Comparison of ENCODE assay signal across 14 cellular contexts in the genomic region with DNA sequence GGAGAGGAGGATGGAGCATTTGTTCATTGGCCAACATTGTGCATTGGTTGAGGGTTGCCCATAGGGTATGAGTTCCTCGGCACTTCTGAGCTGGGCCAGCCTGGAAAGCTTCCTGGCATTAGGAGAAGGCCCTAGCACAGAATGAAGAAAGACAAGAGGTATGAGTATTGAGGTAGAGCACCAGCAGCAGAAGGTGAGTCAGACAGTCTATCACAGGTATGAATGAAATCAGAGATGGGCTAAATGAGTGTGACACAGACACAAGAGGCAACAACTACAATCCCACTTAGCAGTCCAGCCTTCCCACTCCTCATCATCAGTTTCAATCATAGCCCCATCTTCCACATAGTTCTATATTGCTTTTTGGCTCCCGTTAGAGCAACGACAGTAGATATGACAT. TPM values are rescaled to one million over a fixed set of nuclear protein-coding genes. Genes with fewer than 3 reads are reported as not detected.
DNase-seq lines count a peak whose midpoint lies in the region; ATAC-seq and TF ChIP-seq lines count a peak whose summit lies in the region.
"Had no signal": no experiment of that assay in that cellular context is flagged by ENCODE, and none has a peak within 500 bp of the region (broad histone marks: within the 10 kb centered on the region; RNA-seq: fewer than 3 reads in every experiment).

No MANE protein-coding gene starts in this region.

- H3K36me3 Mint-ChIP-seq in activated naive CD8-positive, alpha-beta T cell treated with anti-CD3 and anti-CD28 coated beads, Interleukin-2, amount 10 ng/mL, durations not matched to agents 7 days and 5 days = peaks cover 8% of the 10 kb centered on the region
- H3K36me3 Mint-ChIP-seq in activated naive CD8-positive, alpha-beta T cell treated with anti-CD3 and anti-CD28 coated beads, Interleukin-2, amount 50 U/mL, for 24 hours (ENCODE audit: low read depth) = no peaks in the 10 kb centered on the region
- no peaks in the 10 kb centered on the region for H3K36me3 Mint-ChIP-seq in T-helper 17 cell (ENCODE audit: low read depth)
- no peaks in the 10 kb centered on the region for H3K36me3 Mint-ChIP-seq in osteocyte (ENCODE audit: unreplicated experiment)
- H3K36me3 Mint-ChIP-seq: CD4-positive, CD25-positive, alpha-beta regulatory T cell had no signal

- no peaks in the 10 kb centered on the region for H3K27me3 ChIP-seq in sigmoid colon
- H3K27me3 ChIP-seq: BLaER1 treated with 17β-estradiol and CSF1 and Interleukin-3, amounts not matched to agents 10 nM and 100 nM had no signal

- TF ChIP-seq POLR2A in sigmoid colon (IDR thresholded peaks at IDR 0.05) = no peak

- peaks cover 4% of the 10 kb centered on the region for H3K9me3 Mint-ChIP-seq in activated naive CD8-positive, alpha-beta T cell treated with anti-CD3 and anti-CD28 coated beads, Interleukin-2, amount 10 ng/mL, durations not matched to agents 7 days and 5 days
- H3K9me3 Mint-ChIP-seq in activated naive CD8-positive, alpha-beta T cell treated with anti-CD3 and anti-CD28 coated beads, Interleukin-2, amount 50 U/mL, for 24 hours = no peaks in the 10 kb centered on the region
- H3K9me3 Mint-ChIP-seq in osteocyte (ENCODE audit: unreplicated experiment) = no peaks in the 10 kb centered on the region
- H3K9me3 Mint-ChIP-seq: CD4-positive, CD25-positive, alpha-beta regulatory T cell had no signal

- DNase-seq in activated naive CD8-positive, alpha-beta T cell treated with anti-CD3 and anti-CD28 coated beads, Interleukin-2, amount 10 ng/mL, durations not matched to agents 7 days and 5 days = no peak
- DNase-seq in activated naive CD8-positive, alpha-beta T cell treated with anti-CD3 and anti-CD28 coated beads, Interleukin-2, amount 50 U/mL, for 24 hours = no peak
- DNase-seq in T-helper 17 cell = no peak
- peak; percentile 57 for DNase-seq in epithelial cell of esophagus (ENCODE audit: low read depth)
- DNase-seq in sigmoid colon = peak; percentile 19
- DNase-seq in osteocyte (ENCODE audit: extremely low spot score, unreplicated experiment) = no peak
- DNase-seq: ACHN; CD4-positive, CD25-positive, alpha-beta regulatory T cell; DMS53; GF-D8 had no signal

- H3K4me3 Mint-ChIP-seq in activated naive CD8-positive, alpha-beta T cell treated with anti-CD3 and anti-CD28 coated beads, Interleukin-2, amount 10 ng/mL, durations not matched to agents 7 days and 5 days = no peak overlapping the region
- no peak overlapping the region for H3K4me3 Mint-ChIP-seq in activated naive CD8-positive, alpha-beta T cell treated with anti-CD3 and anti-CD28 coated beads, Interleukin-2, amount 50 U/mL, for 24 hours
- H3K4me3 Mint-ChIP-seq in T-helper 17 cell = no peak overlapping the region
- no peak overlapping the region for H3K4me3 Mint-ChIP-seq in osteocyte (ENCODE audit: unreplicated experiment)

- no peak for TF ChIP-seq CTCF in epithelial cell of esophagus (IDR thresholded peaks at IDR 0.05; ENCODE audit: insufficient read depth, low read depth, low read length, missing control alignments)
- TF ChIP-seq CTCF in sigmoid colon (IDR thresholded peaks at IDR 0.05) = no peak
- TF ChIP-seq CTCF in osteocyte (IDR thresholded peaks at IDR 0.05) = no peak

- ATAC-seq in activated naive CD8-positive, alpha-beta T cell treated with anti-CD3 and anti-CD28 coated beads, Interleukin-2, amount 10 ng/mL, durations not matched to agents 7 days and 5 days (ENCODE audit: low read depth) = no peak
- no peak for ATAC-seq in activated naive CD8-positive, alpha-beta T cell treated with anti-CD3 and anti-CD28 coated beads, Interleukin-2, amount 50 U/mL, for 24 hours
- ATAC-seq in T-helper 17 cell (no peak), GM18867 (IDR thresholded peaks at IDR 0.05; ENCODE audit: unreplicated experiment) (no peak), HG02610 (IDR thresholded peaks at IDR 0.05; ENCODE audit: unreplicated experiment) (no peak)
- ATAC-seq: HCT116 had no signal

- H3K27ac ChIP-seq in sigmoid colon = no peak overlapping the region
- H3K27ac ChIP-seq: BLaER1 treated with 17β-estradiol and CSF1 and Interleukin-3, amounts not matched to agents 10 nM and 100 nM had no signal

- H3K36me3 ChIP-seq in sigmoid colon = no peaks in the 10 kb centered on the region
- H3K36me3 ChIP-seq: BLaER1 treated with 17β-estradiol and CSF1 and Interleukin-3, amounts not matched to agents 10 nM and 100 nM had no signal

- H3K27ac Mint-ChIP-seq in activated naive CD8-positive, alpha-beta T cell treated with anti-CD3 and anti-CD28 coated beads, Interleukin-2, amount 10 ng/mL, durations not matched to agents 7 days and 5 days = peak overlapping the region; percentile 27
- H3K27ac Mint-ChIP-seq in activated naive CD8-positive, alpha-beta T cell treated with anti-CD3 and anti-CD28 coated beads, Interleukin-2, amount 50 U/mL, for 24 hours = no peak overlapping the region
- peak overlapping the region; percentile 59 for H3K27ac Mint-ChIP-seq in T-helper 17 cell
- no peak overlapping the region for H3K27ac Mint-ChIP-seq in osteocyte (ENCODE audit: unreplicated experiment)

- peaks cover 2% of the 10 kb centered on the region for H3K27me3 Mint-ChIP-seq in activated naive CD8-positive, alpha-beta T cell treated with anti-CD3 and anti-CD28 coated beads, Interleukin-2, amount 10 ng/mL, durations not matched to agents 7 days and 5 days
- no peaks in the 10 kb centered on the region for H3K27me3 Mint-ChIP-seq in activated naive CD8-positive, alpha-beta T cell treated with anti-CD3 and anti-CD28 coated beads, Interleukin-2, amount 50 U/mL, for 24 hours
- no peaks in the 10 kb centered on the region for H3K27me3 Mint-ChIP-seq in T-helper 17 cell
- H3K27me3 Mint-ChIP-seq in osteocyte (ENCODE audit: unreplicated experiment) = peaks cover 22% of the 10 kb centered on the region

- WGBS in sigmoid colon, 2 donors = 87 to 93% methylated on average over 3 of the region's 3 CpGs

- H3K9me3 ChIP-seq in T-helper 17 cell (ENCODE audit: control insufficient read depth, low read length, poor library complexity, severe bottlenecking) = no peaks in the 10 kb centered on the region
- no peaks in the 10 kb centered on the region for H3K9me3 ChIP-seq in sigmoid colon
- H3K9me3 ChIP-seq: BLaER1 treated with 17β-estradiol and CSF1 and Interleukin-3, amounts not matched to agents 10 nM and 100 nM had no signal

- TF ChIP-seq EP300 in sigmoid colon (IDR thresholded peaks at IDR 0.05) = no peak

- POLR2A ChIA-PET in activated naive CD8-positive, alpha-beta T cell treated with anti-CD3 and anti-CD28 coated beads, Interleukin-2, amount 10 ng/mL, durations not matched to agents 7 days and 5 days (lab: Charles Lee) = interaction anchor here (2.1 to 5.2 kb wide), 2 partner anchors 13 to 25 kb away, joined by 10 to 21 read pairs; a partner anchor contains a TSS

- intact Hi-C loops in sigmoid colon (cut with DNase I) = no loop called here

- H3K4me1 ChIP-seq in sigmoid colon = peaks cover 0 to 8% (median 5%) of the 10 kb centered on the region in 4 donors

- H3K4me1 Mint-ChIP-seq in activated naive CD8-positive, alpha-beta T cell treated with anti-CD3 and anti-CD28 coated beads, Interleukin-2, amount 10 ng/mL, durations not matched to agents 7 days and 5 days = peaks cover 37% of the 10 kb centered on the region
- H3K4me1 Mint-ChIP-seq in activated naive CD8-positive, alpha-beta T cell treated with anti-CD3 and anti-CD28 coated beads, Interleukin-2, amount 50 U/mL, for 24 hours = peaks cover 23% of the 10 kb centered on the region
- peaks cover 42% of the 10 kb centered on the region for H3K4me1 Mint-ChIP-seq in T-helper 17 cell
- peaks cover 26% of the 10 kb centered on the region for H3K4me1 Mint-ChIP-seq in osteocyte (ENCODE audit: unreplicated experiment)

- H3K4me3 ChIP-seq in epithelial cell of esophagus (ENCODE audit: low read length) (no peak overlapping the region), sigmoid colon (no peak overlapping the region)
- H3K4me3 ChIP-seq: BLaER1 treated with 17β-estradiol and CSF1 and Interleukin-3, amounts not matched to agents 10 nM and 100 nM had no signal

RNA-seq across cellular contexts. Expression of a gene that starts 25.4 kb away (rescaled TPM):
- total RNA-seq in activated naive CD8-positive, alpha-beta T cell treated with anti-CD3 and anti-CD28 coated beads, Interleukin-2, amount 10 ng/mL, durations not matched to agents 7 days and 5 days = 10 to 100 TPM; 82.7 to 83.5 TPM
- total RNA-seq in T-helper 17 cell (10 to 100 TPM; 23.5 to 29.1 TPM), sigmoid colon (10 to 100 TPM; 48.4 to 84.3 (median 62.5) TPM), osteocyte (53.3 and 56.7 TPM in 2 replicates)
- 1 to 10 TPM; 3.9 to 8.5 (median 4.2) TPM for polyA plus RNA-seq in sigmoid colon

Comparison
In these comparisons a context has a peak if more than half of its experiments do, and no peak if none do; other contexts are left out.
1. H3K27ac Mint-ChIP-seq: peak in activated naive CD8-positive, alpha-beta T cell treated with anti-CD3 and anti-CD28 coated beads, Interleukin-2, amount 10 ng/mL, durations not matched to agents 7 days and 5 days (single experiment) and T-helper 17 cell (single experiment); none in activated naive CD8-positive, alpha-beta T cell treated with anti-CD3 and anti-CD28 coated beads, Interleukin-2, amount 50 U/mL, for 24 hours (single experiment) and osteocyte (single experiment).
2. DNase-seq: peak in epithelial cell of esophagus (single experiment) and sigmoid colon (single experiment); none in activated naive CD8-positive, alpha-beta T cell treated with anti-CD3 and anti-CD28 coated beads, Interleukin-2, amount 10 ng/mL, durations not matched to agents 7 days and 5 days (single experiment), activated naive CD8-positive, alpha-beta T cell treated with anti-CD3 and anti-CD28 coated beads, Interleukin-2, amount 50 U/mL, for 24 hours (single experiment), T-helper 17 cell (0 of 3) and osteocyte (single experiment).